22 cellular contexts compared by ENCODE assay signal in genomic region chr3:95084738-95085137, GRCh38.
"Had no signal": no experiment of that assay in that cellular context is flagged by ENCODE, and none has a peak within 500 bp of the region (broad histone marks: within the 10 kb centered on the region; RNA-seq: fewer than 3 reads in every experiment).

No MANE protein-coding gene starts in this region.

- H3K9me3 ChIP-seq: esophagus muscularis mucosa, gastroesophageal sphincter, heart left ventricle, left lung, lower lobe of right lung, mucosa of descending colon had no signal

- ATAC-seq: foreskin keratinocyte; gastroesophageal sphincter; heart left ventricle; left cardiac atrium; left lung; left ventricle myocardium superior; lower lobe of right lung; mucosa of descending colon; naive thymus-derived CD8-positive, alpha-beta T cell had no signal

- DNase-seq: dermis blood vessel endothelial cell; dorsolateral prefrontal cortex; effector CD4-positive, alpha-beta T cell; effector memory CD4-positive, alpha-beta T cell; foreskin keratinocyte; heart left ventricle; hippocampal formation; left cardiac atrium; left lung; left ventricle myocardium superior; lower lobe of right lung; mesenchymal stem cell; mucosa of descending colon; naive B cell; naive thymus-derived CD8-positive, alpha-beta T cell had no signal

- H3K4me1 ChIP-seq: esophagus muscularis mucosa, foreskin keratinocyte, gastroesophageal sphincter, heart left ventricle, left lung, lower lobe of right lung had no signal

- H3K27me3 ChIP-seq: dorsolateral prefrontal cortex, esophagus muscularis mucosa, foreskin keratinocyte, gastroesophageal sphincter, heart left ventricle, left lung had no signal

- H3K36me3 ChIP-seq: esophagus muscularis mucosa, gastroesophageal sphincter, heart left ventricle, left lung, lower lobe of right lung had no signal

- H3K4me3 ChIP-seq: coronary artery, dorsolateral prefrontal cortex, esophagus muscularis mucosa, gastroesophageal sphincter, heart left ventricle, left lung, lower lobe of right lung, mucosa of descending colon had no signal

- H3K27ac ChIP-seq: coronary artery, dorsolateral prefrontal cortex, esophagus muscularis mucosa, foreskin keratinocyte, gastroesophageal sphincter, heart left ventricle, left lung, lower lobe of right lung had no signal

- FAIRE-seq: endothelial cell of umbilical vein, frontal cortex, islet of Langerhans, keratinocyte had no signal
